ENCODE assay signal across 2 cellular contexts in the genomic region with DNA sequence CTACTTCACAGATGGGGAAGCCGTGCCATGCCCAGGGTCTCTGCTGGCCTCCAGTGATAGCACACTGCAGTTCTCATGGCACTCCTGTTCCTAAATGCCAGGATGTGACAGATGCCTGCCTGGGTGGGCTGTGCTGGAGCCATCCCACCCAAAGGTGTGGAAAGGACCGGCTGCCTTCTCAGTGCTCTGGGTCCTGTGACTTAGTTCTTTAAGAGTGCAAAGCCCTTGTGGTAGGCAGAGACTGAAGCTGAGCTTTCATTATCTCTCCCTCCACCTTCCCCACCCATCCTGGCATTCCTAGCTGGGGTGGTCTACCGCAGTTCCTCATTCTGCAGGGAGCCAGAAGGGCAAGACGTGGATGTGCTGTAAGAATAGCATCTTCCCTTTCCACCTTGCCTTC.
TF ChIP-seq lines count a peak whose summit lies in the region.

No MANE protein-coding gene starts in this region.

TF ChIP-seq in neural cell, 6 proteins besides CTCF, POLR2A, EP300 and RAD21 (continued from another document):
- TF ChIP-seq, protein P1, sequence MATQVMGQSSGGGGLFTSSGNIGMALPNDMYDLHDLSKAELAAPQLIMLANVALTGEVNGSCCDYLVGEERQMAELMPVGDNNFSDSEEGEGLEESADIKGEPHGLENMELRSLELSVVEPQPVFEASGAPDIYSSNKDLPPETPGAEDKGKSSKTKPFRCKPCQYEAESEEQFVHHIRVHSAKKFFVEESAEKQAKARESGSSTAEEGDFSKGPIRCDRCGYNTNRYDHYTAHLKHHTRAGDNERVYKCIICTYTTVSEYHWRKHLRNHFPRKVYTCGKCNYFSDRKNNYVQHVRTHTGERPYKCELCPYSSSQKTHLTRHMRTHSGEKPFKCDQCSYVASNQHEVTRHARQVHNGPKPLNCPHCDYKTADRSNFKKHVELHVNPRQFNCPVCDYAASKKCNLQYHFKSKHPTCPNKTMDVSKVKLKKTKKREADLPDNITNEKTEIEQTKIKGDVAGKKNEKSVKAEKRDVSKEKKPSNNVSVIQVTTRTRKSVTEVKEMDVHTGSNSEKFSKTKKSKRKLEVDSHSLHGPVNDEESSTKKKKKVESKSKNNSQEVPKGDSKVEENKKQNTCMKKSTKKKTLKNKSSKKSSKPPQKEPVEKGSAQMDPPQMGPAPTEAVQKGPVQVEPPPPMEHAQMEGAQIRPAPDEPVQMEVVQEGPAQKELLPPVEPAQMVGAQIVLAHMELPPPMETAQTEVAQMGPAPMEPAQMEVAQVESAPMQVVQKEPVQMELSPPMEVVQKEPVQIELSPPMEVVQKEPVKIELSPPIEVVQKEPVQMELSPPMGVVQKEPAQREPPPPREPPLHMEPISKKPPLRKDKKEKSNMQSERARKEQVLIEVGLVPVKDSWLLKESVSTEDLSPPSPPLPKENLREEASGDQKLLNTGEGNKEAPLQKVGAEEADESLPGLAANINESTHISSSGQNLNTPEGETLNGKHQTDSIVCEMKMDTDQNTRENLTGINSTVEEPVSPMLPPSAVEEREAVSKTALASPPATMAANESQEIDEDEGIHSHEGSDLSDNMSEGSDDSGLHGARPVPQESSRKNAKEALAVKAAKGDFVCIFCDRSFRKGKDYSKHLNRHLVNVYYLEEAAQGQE (IDR thresholded peaks at IDR 0.05; ENCODE audit: borderline replicate concordance), result no peak
- TF ChIP-seq MXI1 (conservative IDR thresholded peaks at IDR 0.05; ENCODE audit: poor library complexity, severe bottlenecking) (no peak), EZH2 (IDR thresholded peaks at IDR 0.05; ENCODE audit: borderline replicate concordance, insufficient read depth, low read length, poor library complexity, severe bottlenecking) (no peak), TAF1 (IDR thresholded peaks at IDR 0.05; ENCODE audit: low read depth) (no peak)

TF ChIP-seq in HepG2, 621 proteins besides CTCF, POLR2A, EP300 and RAD21 (continued from another document):
- TF ChIP-seq, protein P2, sequence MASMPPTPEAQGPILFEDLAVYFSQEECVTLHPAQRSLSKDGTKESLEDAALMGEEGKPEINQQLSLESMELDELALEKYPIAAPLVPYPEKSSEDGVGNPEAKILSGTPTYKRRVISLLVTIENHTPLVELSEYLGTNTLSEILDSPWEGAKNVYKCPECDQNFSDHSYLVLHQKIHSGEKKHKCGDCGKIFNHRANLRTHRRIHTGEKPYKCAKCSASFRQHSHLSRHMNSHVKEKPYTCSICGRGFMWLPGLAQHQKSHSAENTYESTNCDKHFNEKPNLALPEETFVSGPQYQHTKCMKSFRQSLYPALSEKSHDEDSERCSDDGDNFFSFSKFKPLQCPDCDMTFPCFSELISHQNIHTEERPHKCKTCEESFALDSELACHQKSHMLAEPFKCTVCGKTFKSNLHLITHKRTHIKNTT (CRISPR knock-in tag; IDR thresholded peaks at IDR 0.05), result no peak
- no peak for TF ChIP-seq NAIF1 (CRISPR knock-in tag; IDR thresholded peaks at IDR 0.05; ENCODE audit: borderline replicate concordance)
- TF ChIP-seq TAF1 (CRISPR knock-in tag; IDR thresholded peaks at IDR 0.05), result no peak
- TF ChIP-seq, protein P3, sequence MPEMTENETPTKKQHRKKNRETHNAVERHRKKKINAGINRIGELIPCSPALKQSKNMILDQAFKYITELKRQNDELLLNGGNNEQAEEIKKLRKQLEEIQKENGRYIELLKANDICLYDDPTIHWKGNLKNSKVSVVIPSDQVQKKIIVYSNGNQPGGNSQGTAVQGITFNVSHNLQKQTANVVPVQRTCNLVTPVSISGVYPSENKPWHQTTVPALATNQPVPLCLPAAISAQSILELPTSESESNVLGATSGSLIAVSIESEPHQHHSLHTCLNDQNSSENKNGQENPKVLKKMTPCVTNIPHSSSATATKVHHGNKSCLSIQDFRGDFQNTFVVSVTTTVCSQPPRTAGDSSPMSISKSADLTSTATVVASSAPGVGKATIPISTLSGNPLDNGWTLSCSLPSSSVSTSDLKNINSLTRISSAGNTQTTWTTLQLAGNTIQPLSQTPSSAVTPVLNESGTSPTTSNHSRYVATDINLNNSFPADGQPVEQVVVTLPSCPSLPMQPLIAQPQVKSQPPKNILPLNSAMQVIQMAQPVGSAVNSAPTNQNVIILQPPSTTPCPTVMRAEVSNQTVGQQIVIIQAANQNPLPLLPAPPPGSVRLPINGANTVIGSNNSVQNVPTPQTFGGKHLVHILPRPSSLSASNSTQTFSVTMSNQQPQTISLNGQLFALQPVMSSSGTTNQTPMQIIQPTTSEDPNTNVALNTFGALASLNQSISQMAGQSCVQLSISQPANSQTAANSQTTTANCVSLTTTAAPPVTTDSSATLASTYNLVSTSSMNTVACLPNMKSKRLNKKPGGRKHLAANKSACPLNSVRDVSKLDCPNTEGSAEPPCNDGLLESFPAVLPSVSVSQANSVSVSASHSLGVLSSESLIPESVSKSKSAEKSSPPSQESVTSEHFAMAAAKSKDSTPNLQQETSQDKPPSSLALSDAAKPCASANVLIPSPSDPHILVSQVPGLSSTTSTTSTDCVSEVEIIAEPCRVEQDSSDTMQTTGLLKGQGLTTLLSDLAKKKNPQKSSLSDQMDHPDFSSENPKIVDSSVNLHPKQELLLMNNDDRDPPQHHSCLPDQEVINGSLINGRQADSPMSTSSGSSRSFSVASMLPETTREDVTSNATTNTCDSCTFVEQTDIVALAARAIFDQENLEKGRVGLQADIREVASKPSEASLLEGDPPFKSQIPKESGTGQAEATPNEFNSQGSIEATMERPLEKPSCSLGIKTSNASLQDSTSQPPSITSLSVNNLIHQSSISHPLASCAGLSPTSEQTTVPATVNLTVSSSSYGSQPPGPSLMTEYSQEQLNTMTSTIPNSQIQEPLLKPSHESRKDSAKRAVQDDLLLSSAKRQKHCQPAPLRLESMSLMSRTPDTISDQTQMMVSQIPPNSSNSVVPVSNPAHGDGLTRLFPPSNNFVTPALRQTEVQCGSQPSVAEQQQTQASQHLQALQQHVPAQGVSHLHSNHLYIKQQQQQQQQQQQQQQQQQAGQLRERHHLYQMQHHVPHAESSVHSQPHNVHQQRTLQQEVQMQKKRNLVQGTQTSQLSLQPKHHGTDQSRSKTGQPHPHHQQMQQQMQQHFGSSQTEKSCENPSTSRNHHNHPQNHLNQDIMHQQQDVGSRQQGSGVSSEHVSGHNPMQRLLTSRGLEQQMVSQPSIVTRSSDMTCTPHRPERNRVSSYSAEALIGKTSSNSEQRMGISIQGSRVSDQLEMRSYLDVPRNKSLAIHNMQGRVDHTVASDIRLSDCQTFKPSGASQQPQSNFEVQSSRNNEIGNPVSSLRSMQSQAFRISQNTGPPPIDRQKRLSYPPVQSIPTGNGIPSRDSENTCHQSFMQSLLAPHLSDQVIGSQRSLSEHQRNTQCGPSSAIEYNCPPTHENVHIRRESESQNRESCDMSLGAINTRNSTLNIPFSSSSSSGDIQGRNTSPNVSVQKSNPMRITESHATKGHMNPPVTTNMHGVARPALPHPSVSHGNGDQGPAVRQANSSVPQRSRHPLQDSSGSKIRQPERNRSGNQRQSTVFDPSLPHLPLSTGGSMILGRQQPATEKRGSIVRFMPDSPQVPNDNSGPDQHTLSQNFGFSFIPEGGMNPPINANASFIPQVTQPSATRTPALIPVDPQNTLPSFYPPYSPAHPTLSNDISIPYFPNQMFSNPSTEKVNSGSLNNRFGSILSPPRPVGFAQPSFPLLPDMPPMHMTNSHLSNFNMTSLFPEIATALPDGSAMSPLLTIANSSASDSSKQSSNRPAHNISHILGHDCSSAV (CRISPR knock-in tag; IDR thresholded peaks at IDR 0.05; ENCODE audit: borderline replicate concordance), result no peak
- no peak for TF ChIP-seq SIN3B (IDR thresholded peaks at IDR 0.05; ENCODE audit: low read length)
TF ChIP-seq in HepG2: peak in this region for 0.
